ENCODE assay signal across 11 cellular contexts in genomic region chr14:86799244-86799647, GRCh38.
A peak's percentile ranks its signal among the peaks of the same experiment; 100 is the strongest.
DNase-seq lines count a peak whose midpoint lies in the region; FAIRE-seq and TF ChIP-seq lines count a peak whose summit lies in the region.
"Had no signal": no experiment of that assay in that cellular context is flagged by ENCODE, and none has a peak within 500 bp of the region (broad histone marks: within the 10 kb centered on the region; RNA-seq: fewer than 3 reads in every experiment).

No MANE protein-coding gene starts in this region.

- intact Hi-C loops in adrenal gland (cut with DNase I): no loop called here
- intact Hi-C loops in ovary (cut with DNase I): no loop called here

- H3K4me1 ChIP-seq in adrenal gland (replicated peaks in 1 of 2): peaks cover 0 to 8% of the 10 kb centered on the region in 2 donors
- no peaks in the 10 kb centered on the region for H3K4me1 ChIP-seq in ovary (ENCODE audit: insufficient read depth)
- H3K4me1 ChIP-seq in neural progenitor cell: no peaks in the 10 kb centered on the region

- peak; percentile 32 for TF ChIP-seq CTCF in AG09309 (IDR thresholded peaks at IDR 0.05; ENCODE audit: control insufficient read depth, insufficient read depth, low read depth, low read length, missing control alignments)
- TF ChIP-seq CTCF in adrenal gland (IDR thresholded peaks at IDR 0.05): no peak
- TF ChIP-seq CTCF in ovary (IDR thresholded peaks at IDR 0.05): no peak
- no peak for TF ChIP-seq CTCF in neural progenitor cell (IDR thresholded peaks at IDR 0.05)

- TF ChIP-seq POLR2A in adrenal gland (IDR thresholded peaks at IDR 0.05): no peak
- no peak for TF ChIP-seq POLR2A in ovary (IDR thresholded peaks at IDR 0.05)

- no peaks in the 10 kb centered on the region for H3K79me2 ChIP-seq in neural progenitor cell (ENCODE audit: low read depth)

- no peaks in the 10 kb centered on the region for H3K9me3 Mint-ChIP-seq in neural progenitor cell

- H3K4me1 Mint-ChIP-seq in neural progenitor cell: no peaks in the 10 kb centered on the region
- H3K4me1 Mint-ChIP-seq: IgD-negative memory B cell; stimulated activated naive CD8-positive, alpha-beta T cell treated with anti-CD3 and anti-CD28 coated beads, Interleukin-15, amount 100 ng/mL, for 72 hours had no signal

- H3K4me2 ChIP-seq in neural progenitor cell: no peak overlapping the region

- no peak overlapping the region for H3K9ac ChIP-seq in neural progenitor cell

- no peak overlapping the region for H3K27ac Mint-ChIP-seq in neural progenitor cell
- H3K27ac Mint-ChIP-seq: IgD-negative memory B cell; stimulated activated naive CD8-positive, alpha-beta T cell treated with anti-CD3 and anti-CD28 coated beads, Interleukin-15, amount 100 ng/mL, for 72 hours had no signal

- H3K4me3 ChIP-seq in AG09309 (ENCODE audit: control insufficient read depth, low read depth, low read length) (no peak overlapping the region), adrenal gland (no peak overlapping the region), ovary (no peak overlapping the region), neural progenitor cell (no peak overlapping the region)

- H3F3A ChIP-seq in neural progenitor cell (ENCODE audit: low read depth): no peaks in the 10 kb centered on the region

- H3K36me3 Mint-ChIP-seq in neural progenitor cell: no peaks in the 10 kb centered on the region
- H3K36me3 Mint-ChIP-seq: IgD-negative memory B cell had no signal

- peak; percentile 95 for DNase-seq in AG09309 (ENCODE audit: low read depth)
- DNase-seq in HTR-8/SVneo (ENCODE audit: insufficient read length, low spot score): peak; percentile 27
- peak; percentile 27 to 72 (median 65) for DNase-seq in adrenal gland
- peak; percentile 97 for DNase-seq in kidney glomerular epithelial cell (lab: John Stamatoyannopoulos, UW)
- no peak for DNase-seq in activated CD4-positive, alpha-beta T cell treated with anti-CD3 and anti-CD28 coated beads, Interleukin-2, amount 50 U/mL, for 1 hour
- DNase-seq in medulla oblongata (ENCODE audit: extremely low spot score): no peak
- no peak for DNase-seq in ovary
- no peak for DNase-seq in neural progenitor cell (ENCODE audit: low spot score)
- DNase-seq: cerebellar nuclear complex; stimulated activated naive CD8-positive, alpha-beta T cell treated with anti-CD3 and anti-CD28 coated beads, Interleukin-15, amount 100 ng/mL, for 72 hours had no signal

- no peak overlapping the region for H3K27ac ChIP-seq in adrenal gland
- no peak overlapping the region for H3K27ac ChIP-seq in ovary
- no peak overlapping the region for H3K27ac ChIP-seq in neural progenitor cell

- no peaks in the 10 kb centered on the region for H4K20me1 ChIP-seq in neural progenitor cell (ENCODE audit: low read depth)

- H3K27me3 ChIP-seq in adrenal gland: no peaks in the 10 kb centered on the region
- no peaks in the 10 kb centered on the region for H3K27me3 ChIP-seq in ovary
- no peaks in the 10 kb centered on the region for H3K27me3 ChIP-seq in neural progenitor cell

- WGBS in adrenal gland, 4 donors: 17 to 34% (median 20%) methylated on average over 2 of the region's 2 CpGs
- WGBS in ovary, 3 donors: 17 to 29% (median 24%) methylated on average over 2 of the region's 2 CpGs

- peak; percentile 64 for FAIRE-seq in HTR-8/SVneo (lab: Jason Lieb, UNC)

- no peaks in the 10 kb centered on the region for H3K27me3 Mint-ChIP-seq in neural progenitor cell (ENCODE audit: insufficient read depth, low read depth)
- H3K27me3 Mint-ChIP-seq: IgD-negative memory B cell; stimulated activated naive CD8-positive, alpha-beta T cell treated with anti-CD3 and anti-CD28 coated beads, Interleukin-15, amount 100 ng/mL, for 72 hours had no signal

- TF ChIP-seq EP300 in ovary (IDR thresholded peaks at IDR 0.05): no peak

- no peak overlapping the region for H2AFZ ChIP-seq in neural progenitor cell (replicated peaks)

- no peaks in the 10 kb centered on the region for H3K36me3 ChIP-seq in adrenal gland (replicated peaks in 1 of 2)
- H3K36me3 ChIP-seq in ovary: no peaks in the 10 kb centered on the region
- H3K36me3 ChIP-seq in neural progenitor cell: no peaks in the 10 kb centered on the region

- no peak overlapping the region for H3K4me3 Mint-ChIP-seq in neural progenitor cell
- H3K4me3 Mint-ChIP-seq: IgD-negative memory B cell; stimulated activated naive CD8-positive, alpha-beta T cell treated with anti-CD3 and anti-CD28 coated beads, Interleukin-15, amount 100 ng/mL, for 72 hours had no signal

- H3K9me3 ChIP-seq in adrenal gland (replicated peaks in 1 of 3) (no peaks in the 10 kb centered on the region), ovary (no peaks in the 10 kb centered on the region), neural progenitor cell (ENCODE audit: low read depth) (no peaks in the 10 kb centered on the region)

Comparison
In these comparisons a context has a peak if more than half of its experiments do, and no peak if none do; other contexts are left out.
1. DNase-seq: peak in AG09309 (single experiment), HTR-8/SVneo (single experiment), adrenal gland (7 of 7) and kidney glomerular epithelial cell (single experiment); none in activated CD4-positive, alpha-beta T cell treated with anti-CD3 and anti-CD28 coated beads, Interleukin-2, amount 50 U/mL, for 1 hour (single experiment), medulla oblongata (single experiment), ovary (0 of 5) and neural progenitor cell (single experiment).